Comparison of ENCODE assay signal across 1 cellular context in the genomic region with DNA sequence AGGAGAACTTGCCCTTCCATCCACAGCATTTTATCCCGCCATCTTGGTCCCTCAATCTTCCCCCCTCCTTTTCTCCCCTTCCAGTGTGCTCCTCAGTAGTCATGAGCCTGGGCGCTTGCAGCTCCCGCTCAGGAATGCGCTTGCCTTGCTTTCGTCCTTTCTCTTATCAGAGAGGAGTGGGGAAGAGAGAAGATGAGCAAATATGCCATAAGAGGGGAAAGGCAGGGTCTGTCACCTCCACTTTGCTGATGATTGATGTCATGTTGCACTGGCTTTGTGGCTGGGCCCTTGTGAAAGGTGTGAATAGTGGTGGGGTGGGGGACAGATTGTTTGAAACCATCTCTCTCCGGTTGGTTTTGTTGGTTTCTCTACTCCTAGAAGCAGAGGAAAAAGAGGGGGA.
TF ChIP-seq lines count a peak whose summit lies in the region.

No MANE protein-coding gene starts in this region.

TF ChIP-seq in WTC11, 78 proteins besides CTCF, POLR2A, EP300 and RAD21 (continued from another document):
- TF ChIP-seq, protein P1, sequence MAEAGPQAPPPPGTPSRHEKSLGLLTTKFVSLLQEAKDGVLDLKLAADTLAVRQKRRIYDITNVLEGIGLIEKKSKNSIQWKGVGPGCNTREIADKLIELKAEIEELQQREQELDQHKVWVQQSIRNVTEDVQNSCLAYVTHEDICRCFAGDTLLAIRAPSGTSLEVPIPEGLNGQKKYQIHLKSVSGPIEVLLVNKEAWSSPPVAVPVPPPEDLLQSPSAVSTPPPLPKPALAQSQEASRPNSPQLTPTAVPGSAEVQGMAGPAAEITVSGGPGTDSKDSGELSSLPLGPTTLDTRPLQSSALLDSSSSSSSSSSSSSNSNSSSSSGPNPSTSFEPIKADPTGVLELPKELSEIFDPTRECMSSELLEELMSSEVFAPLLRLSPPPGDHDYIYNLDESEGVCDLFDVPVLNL (CRISPR knock-in tag; IDR thresholded peaks at IDR 0.05; ENCODE audit: borderline replicate concordance, low read depth): no peak
- TF ChIP-seq RORB (CRISPR knock-in tag; IDR thresholded peaks at IDR 0.05): no peak
- no peak for TF ChIP-seq ELF4 (CRISPR knock-in tag; IDR thresholded peaks at IDR 0.05; ENCODE audit: low read depth)
- TF ChIP-seq PRRX2 (CRISPR knock-in tag; IDR thresholded peaks at IDR 0.05): no peak
- TF ChIP-seq, protein P2, sequence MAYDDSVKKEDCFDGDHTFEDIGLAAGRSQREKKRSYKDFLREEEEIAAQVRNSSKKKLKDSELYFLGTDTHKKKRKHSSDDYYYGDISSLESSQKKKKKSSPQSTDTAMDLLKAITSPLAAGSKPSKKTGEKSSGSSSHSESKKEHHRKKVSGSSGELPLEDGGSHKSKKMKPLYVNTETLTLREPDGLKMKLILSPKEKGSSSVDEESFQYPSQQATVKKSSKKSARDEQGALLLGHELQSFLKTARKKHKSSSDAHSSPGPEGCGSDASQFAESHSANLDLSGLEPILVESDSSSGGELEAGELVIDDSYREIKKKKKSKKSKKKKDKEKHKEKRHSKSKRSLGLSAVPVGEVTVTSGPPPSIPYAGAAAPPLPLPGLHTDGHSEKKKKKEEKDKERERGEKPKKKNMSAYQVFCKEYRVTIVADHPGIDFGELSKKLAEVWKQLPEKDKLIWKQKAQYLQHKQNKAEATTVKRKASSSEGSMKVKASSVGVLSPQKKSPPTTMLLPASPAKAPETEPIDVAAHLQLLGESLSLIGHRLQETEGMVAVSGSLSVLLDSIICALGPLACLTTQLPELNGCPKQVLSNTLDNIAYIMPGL (CRISPR knock-in tag; IDR thresholded peaks at IDR 0.05): no peak
- no peak for TF ChIP-seq GABPB1 (CRISPR knock-in tag; IDR thresholded peaks at IDR 0.05)
- TF ChIP-seq, protein P3, sequence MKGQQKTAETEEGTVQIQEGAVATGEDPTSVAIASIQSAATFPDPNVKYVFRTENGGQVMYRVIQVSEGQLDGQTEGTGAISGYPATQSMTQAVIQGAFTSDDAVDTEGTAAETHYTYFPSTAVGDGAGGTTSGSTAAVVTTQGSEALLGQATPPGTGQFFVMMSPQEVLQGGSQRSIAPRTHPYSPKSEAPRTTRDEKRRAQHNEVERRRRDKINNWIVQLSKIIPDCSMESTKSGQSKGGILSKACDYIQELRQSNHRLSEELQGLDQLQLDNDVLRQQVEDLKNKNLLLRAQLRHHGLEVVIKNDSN (CRISPR knock-in tag; IDR thresholded peaks at IDR 0.05): no peak
- TF ChIP-seq, protein P4, sequence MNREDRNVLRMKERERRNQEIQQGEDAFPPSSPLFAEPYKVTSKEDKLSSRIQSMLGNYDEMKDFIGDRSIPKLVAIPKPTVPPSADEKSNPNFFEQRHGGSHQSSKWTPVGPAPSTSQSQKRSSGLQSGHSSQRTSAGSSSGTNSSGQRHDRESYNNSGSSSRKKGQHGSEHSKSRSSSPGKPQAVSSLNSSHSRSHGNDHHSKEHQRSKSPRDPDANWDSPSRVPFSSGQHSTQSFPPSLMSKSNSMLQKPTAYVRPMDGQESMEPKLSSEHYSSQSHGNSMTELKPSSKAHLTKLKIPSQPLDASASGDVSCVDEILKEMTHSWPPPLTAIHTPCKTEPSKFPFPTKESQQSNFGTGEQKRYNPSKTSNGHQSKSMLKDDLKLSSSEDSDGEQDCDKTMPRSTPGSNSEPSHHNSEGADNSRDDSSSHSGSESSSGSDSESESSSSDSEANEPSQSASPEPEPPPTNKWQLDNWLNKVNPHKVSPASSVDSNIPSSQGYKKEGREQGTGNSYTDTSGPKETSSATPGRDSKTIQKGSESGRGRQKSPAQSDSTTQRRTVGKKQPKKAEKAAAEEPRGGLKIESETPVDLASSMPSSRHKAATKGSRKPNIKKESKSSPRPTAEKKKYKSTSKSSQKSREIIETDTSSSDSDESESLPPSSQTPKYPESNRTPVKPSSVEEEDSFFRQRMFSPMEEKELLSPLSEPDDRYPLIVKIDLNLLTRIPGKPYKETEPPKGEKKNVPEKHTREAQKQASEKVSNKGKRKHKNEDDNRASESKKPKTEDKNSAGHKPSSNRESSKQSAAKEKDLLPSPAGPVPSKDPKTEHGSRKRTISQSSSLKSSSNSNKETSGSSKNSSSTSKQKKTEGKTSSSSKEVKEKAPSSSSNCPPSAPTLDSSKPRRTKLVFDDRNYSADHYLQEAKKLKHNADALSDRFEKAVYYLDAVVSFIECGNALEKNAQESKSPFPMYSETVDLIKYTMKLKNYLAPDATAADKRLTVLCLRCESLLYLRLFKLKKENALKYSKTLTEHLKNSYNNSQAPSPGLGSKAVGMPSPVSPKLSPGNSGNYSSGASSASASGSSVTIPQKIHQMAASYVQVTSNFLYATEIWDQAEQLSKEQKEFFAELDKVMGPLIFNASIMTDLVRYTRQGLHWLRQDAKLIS (CRISPR knock-in tag; IDR thresholded peaks at IDR 0.05; ENCODE audit: borderline replicate concordance): no peak
